ENCODE assay signal across 1 cellular context in the genomic region with DNA sequence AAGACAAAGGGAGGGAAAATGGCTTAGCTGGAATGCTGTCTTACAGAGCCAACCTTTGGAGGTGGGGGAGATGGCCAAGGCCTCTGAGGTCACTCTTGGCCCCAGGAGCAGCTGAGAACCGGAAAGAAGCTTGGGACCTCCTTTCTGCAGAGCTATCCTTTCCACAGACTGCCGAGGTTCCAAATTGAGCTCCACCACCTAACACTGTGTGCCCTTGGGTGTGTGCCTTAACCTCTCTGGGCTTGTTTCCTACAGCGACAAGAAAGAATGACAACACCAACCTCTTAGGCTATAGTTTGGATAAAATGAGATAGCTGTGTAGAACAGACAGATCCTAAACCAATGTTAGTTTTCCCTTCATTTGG.
TF ChIP-seq lines count a peak whose summit lies in the region.

No MANE protein-coding gene starts in this region.

TF ChIP-seq in HepG2, 621 proteins besides CTCF, POLR2A, EP300 and RAD21:
- 0 out of 2 replicates have a peak, but pooled peaks have one; percentile 30 for TF ChIP-seq ZMYM3 (CRISPR knock-in tag; IDR thresholded peaks at IDR 0.05)
- peak; percentile 74 for TF ChIP-seq RBM22 (optimal IDR thresholded peaks at IDR 0.05; ENCODE audit: low read length)
- TF ChIP-seq SAP130 (CRISPR knock-in tag; IDR thresholded peaks at IDR 0.05; ENCODE audit: low read depth) = no peak
- TF ChIP-seq ZNF768 (CRISPR knock-in tag; IDR thresholded peaks at IDR 0.05) = peak; percentile 89
